Comparison of ENCODE assay signal across 5 cellular contexts in genomic region chrX:137215467-137215866, GRCh38.
"Had no signal": no experiment of that assay in that cellular context is flagged by ENCODE, and none has a peak within 500 bp of the region (broad histone marks: within the 10 kb centered on the region; RNA-seq: fewer than 3 reads in every experiment).

No MANE protein-coding gene starts in this region.

- H3K4me3 ChIP-seq: GM12878 had no signal

- DNase-seq: GDM1, GF-D8 had no signal

- FAIRE-seq: GM12878, GM12891, GM12892 had no signal

- ATAC-seq: GM12878 had no signal
